22 cellular contexts compared by ENCODE assay signal in genomic region chr17:55442953-55443683, GRCh38. TPM values are rescaled to one million over a fixed set of nuclear protein-coding genes. Genes with fewer than 3 reads are reported as not detected.
DNase-seq lines count a peak whose midpoint lies in the region; ATAC-seq, FAIRE-seq and TF ChIP-seq lines count a peak whose summit lies in the region.
"Had no signal": no experiment of that assay in that cellular context is flagged by ENCODE, and none has a peak within 500 bp of the region (broad histone marks: within the 10 kb centered on the region; RNA-seq: fewer than 3 reads in every experiment).

No MANE protein-coding gene starts in this region.

- no peak overlapping the region for H2BK5ac ChIP-seq in H9 (ENCODE audit: insufficient read length, low read length)

- no peaks in the 10 kb centered on the region; a peak in 1 of 7 replicates for H3K36me3 Mint-ChIP-seq in H9 (ENCODE audit: insufficient read depth in 1 of 3, low read depth in 3 of 3)
- H3K36me3 Mint-ChIP-seq: activated naive CD4-positive, alpha-beta T cell treated with anti-CD3 and anti-CD28 coated beads, Interleukin-2, amount 10 ng/mL, durations not matched to agents 7 days and 5 days; naive B cell had no signal

- no peak overlapping the region for H2BK120ac ChIP-seq in H9 (ENCODE audit: low read depth, low read length, poor library complexity, severe bottlenecking)

- no peak overlapping the region for H3K9ac ChIP-seq in H9 (ENCODE audit: extremely low read depth, insufficient read length, low read length)
- H3K9ac ChIP-seq: BLaER1 treated with 17β-estradiol and CSF1 and Interleukin-3, amounts not matched to agents 10 nM and 100 nM had no signal

- H3T11ph ChIP-seq in H9 (ENCODE audit: low read length) = no peak overlapping the region

- H3K79me2 ChIP-seq in H9 (ENCODE audit: insufficient read depth, low read length) = no peaks in the 10 kb centered on the region

- peak overlapping the region; percentile 88 to 98 (median 90) for H3K27ac ChIP-seq in gastroesophageal sphincter
- peak overlapping the region; percentile 78 to 92 (median 86) for H3K27ac ChIP-seq in sigmoid colon
- no peak overlapping the region for H3K27ac ChIP-seq in H9 (ENCODE audit: insufficient read length, low read depth, low read length)
- H3K27ac ChIP-seq: BLaER1 treated with 17β-estradiol and CSF1 and Interleukin-3, amounts not matched to agents 10 nM and 100 nM; upper lobe of left lung had no signal

- peak; percentile 41 for DNase-seq in AG10803 (ENCODE audit: low read depth)
- DNase-seq in bronchial epithelial cell (ENCODE audit: low read depth) = no peak
- DNase-seq in sigmoid colon = peak; percentile 77
- no peak for DNase-seq in NCI-H345 treated with DMSO at 0.1 percent for 48 hours (lab: John Stamatoyannopoulos, UW; ENCODE audit: unreplicated experiment)
- no peak for DNase-seq in NCI-H510A treated with DMSO at 0.1 percent for 48 hours (lab: John Stamatoyannopoulos, UW)
- no peak for DNase-seq in H9
- DNase-seq: activated CD4-positive, alpha-beta T cell treated with anti-CD3 and anti-CD28 coated beads, Interleukin-2, amount 10 ng/mL, durations not matched to agents 7 days and 5 days; activated naive CD4-positive, alpha-beta T cell treated with anti-CD3 and anti-CD28 coated beads, Interleukin-2, amount 10 ng/mL, durations not matched to agents 7 days and 5 days; cortex of kidney; left cardiac atrium; MG63; naive B cell; NCI-H2029 treated with DMSO at 0.1 percent for 48 hours; NCI-H226; NCI-H774; stimulated activated CD4-positive, alpha-beta T cell treated with anti-CD3 and anti-CD28 coated beads, Interleukin-4, amount 100 ng/mL, for 1 hour; stimulated activated naive CD4-positive, alpha-beta T cell treated with Interleukin-2 at 50 U/mL for 16 hours; upper lobe of left lung had no signal

- no peak overlapping the region for H2BK20ac ChIP-seq in H9 (ENCODE audit: low read depth, low read length, poor library complexity, severe bottlenecking)

- H3K23ac ChIP-seq in H9 (ENCODE audit: insufficient read length, low read depth, low read length) = no peak overlapping the region

- H3K9me3 ChIP-seq in gastroesophageal sphincter (no peaks in the 10 kb centered on the region), sigmoid colon (no peaks in the 10 kb centered on the region), H9 (ENCODE audit: control insufficient read depth, low read depth, low read length) (no peaks in the 10 kb centered on the region)
- H3K9me3 ChIP-seq: BLaER1 treated with 17β-estradiol and CSF1 and Interleukin-3, amounts not matched to agents 10 nM and 100 nM; MG63; upper lobe of left lung had no signal

- no peak for TF ChIP-seq POLR2A in gastroesophageal sphincter (IDR thresholded peaks at IDR 0.05)
- TF ChIP-seq POLR2A in sigmoid colon (IDR thresholded peaks at IDR 0.05) = no peak

- no peak overlapping the region for H4K5ac ChIP-seq in H9 (ENCODE audit: insufficient read length, low read depth, low read length)

- no peak overlapping the region for H2BK12ac ChIP-seq in H9 (ENCODE audit: insufficient read length, low read depth, low read length)

- H4K8ac ChIP-seq in H9 (replicated peaks; ENCODE audit: insufficient read length, low read depth, low read length) = no peak overlapping the region

- no peak overlapping the region for H2AFZ ChIP-seq in H9 (ENCODE audit: low read length)

- H3K4me3 ChIP-seq in AG10803 (ENCODE audit: low read length) (no peak overlapping the region), bronchial epithelial cell (ENCODE audit: low read depth, low read length) (no peak overlapping the region), gastroesophageal sphincter (no peak overlapping the region), sigmoid colon (no peak overlapping the region)
- H3K4me3 ChIP-seq: BLaER1 treated with 17β-estradiol and CSF1 and Interleukin-3, amounts not matched to agents 10 nM and 100 nM; MG63; upper lobe of left lung had no signal

- no peak overlapping the region for H3K18ac ChIP-seq in H9 (ENCODE audit: insufficient read length, low read depth, low read length)

- intact Hi-C loops in sigmoid colon (cut with DNase I) = no loop called here

- H3K4me3 Mint-ChIP-seq in H9 = no peak overlapping the region
- H3K4me3 Mint-ChIP-seq: activated CD4-positive, alpha-beta T cell treated with anti-CD3 and anti-CD28 coated beads, Interleukin-2, amount 10 ng/mL, durations not matched to agents 7 days and 5 days; activated naive CD4-positive, alpha-beta T cell treated with anti-CD3 and anti-CD28 coated beads, Interleukin-2, amount 10 ng/mL, durations not matched to agents 7 days and 5 days; naive B cell had no signal

- no peak overlapping the region for H2BK15ac ChIP-seq in H9 (ENCODE audit: low read depth, low read length)

- H4K20me1 ChIP-seq in H9 (ENCODE audit: control insufficient read depth, insufficient read depth, insufficient read length) = no peaks in the 10 kb centered on the region
- H4K20me1 ChIP-seq: BLaER1 treated with 17β-estradiol and CSF1 and Interleukin-3, amounts not matched to agents 10 nM and 100 nM had no signal

- H3K9me3 Mint-ChIP-seq in H9 = peaks cover 0 to 8% of the 10 kb centered on the region in 2 experiments; a peak in 3 of 5 replicates
- H3K9me3 Mint-ChIP-seq: activated CD4-positive, alpha-beta T cell treated with anti-CD3 and anti-CD28 coated beads, Interleukin-2, amount 10 ng/mL, durations not matched to agents 7 days and 5 days; activated naive CD4-positive, alpha-beta T cell treated with anti-CD3 and anti-CD28 coated beads, Interleukin-2, amount 10 ng/mL, durations not matched to agents 7 days and 5 days; naive B cell had no signal

- no peak overlapping the region for H3K56ac ChIP-seq in H9 (ENCODE audit: insufficient read length, low read depth, low read length)

- TF ChIP-seq EP300 in gastroesophageal sphincter (IDR thresholded peaks at IDR 0.05) (peak; percentile 61), sigmoid colon (IDR thresholded peaks at IDR 0.05) (peak; percentile 81 to 98 (median 86))

- no peaks in the 10 kb centered on the region for H3K79me1 ChIP-seq in H9 (ENCODE audit: insufficient read depth, low read depth, low read length, poor library complexity, severe bottlenecking)

- FAIRE-seq in bronchial epithelial cell (lab: Jason Lieb, UNC) = peak; percentile 32

- no peak overlapping the region for H3K4me2 ChIP-seq in H9 (ENCODE audit: insufficient read depth, insufficient read length, low read length)

- H3K27me3 Mint-ChIP-seq in H9 (ENCODE audit: low read depth) = no peaks in the 10 kb centered on the region; the same call in 1 of the 2 replicates

- TF ChIP-seq CTCF in AG10803 (conservative IDR thresholded peaks at IDR 0.05; ENCODE audit: low read length) (no peak), bronchial epithelial cell (IDR thresholded peaks at IDR 0.05; ENCODE audit: insufficient read depth, low read length, severe bottlenecking) (no peak), gastroesophageal sphincter (IDR thresholded peaks at IDR 0.05) (no peak), sigmoid colon (IDR thresholded peaks at IDR 0.05) (no peak), H9 (conservative IDR thresholded peaks at IDR 0.05) (no peak)

- no peak overlapping the region for H4K91ac ChIP-seq in H9 (ENCODE audit: insufficient read length, low read depth, low read length)

- no peak overlapping the region; a peak in 1 of 7 replicates for H3K27ac Mint-ChIP-seq in H9
- H3K27ac Mint-ChIP-seq: activated CD4-positive, alpha-beta T cell treated with anti-CD3 and anti-CD28 coated beads, Interleukin-2, amount 10 ng/mL, durations not matched to agents 7 days and 5 days; activated naive CD4-positive, alpha-beta T cell treated with anti-CD3 and anti-CD28 coated beads, Interleukin-2, amount 10 ng/mL, durations not matched to agents 7 days and 5 days had no signal

- H3K27me3 ChIP-seq in bronchial epithelial cell (ENCODE audit: control insufficient read depth, insufficient read depth, low read length) (no peaks in the 10 kb centered on the region), gastroesophageal sphincter (no peaks in the 10 kb centered on the region), sigmoid colon (no peaks in the 10 kb centered on the region), H9 (ENCODE audit: insufficient read depth, low read length) (no peaks in the 10 kb centered on the region)
- H3K27me3 ChIP-seq: BLaER1 treated with 17β-estradiol and CSF1 and Interleukin-3, amounts not matched to agents 10 nM and 100 nM; MG63; upper lobe of left lung had no signal

- H3K4me1 ChIP-seq in gastroesophageal sphincter (peaks cover 7 to 74% (median 25%) of the 10 kb centered on the region in 3 donors), sigmoid colon (peaks cover 0 to 70% (median 67%) of the 10 kb centered on the region in 4 donors), H9 (ENCODE audit: insufficient read depth, low read length) (no peaks in the 10 kb centered on the region; the same call in 1 of the 2 replicates)

- H3K14ac ChIP-seq in H9 (ENCODE audit: insufficient read depth, low read length) = no peak overlapping the region

- no peak overlapping the region for H2AK5ac ChIP-seq in H9 (ENCODE audit: insufficient read length, low read length)

- ATAC-seq in gastroesophageal sphincter = peak; percentile 82
- no peak for ATAC-seq in HG03571 (IDR thresholded peaks at IDR 0.05; ENCODE audit: unreplicated experiment)
- ATAC-seq: SK-N-SH treated with all-trans-retinoic acid at 6 μM for 48 hours had no signal

- H3K36me3 ChIP-seq in bronchial epithelial cell (ENCODE audit: control insufficient read depth, insufficient read depth, low read length) (no peaks in the 10 kb centered on the region), gastroesophageal sphincter (no peaks in the 10 kb centered on the region), sigmoid colon (no peaks in the 10 kb centered on the region)
- H3K36me3 ChIP-seq: BLaER1 treated with 17β-estradiol and CSF1 and Interleukin-3, amounts not matched to agents 10 nM and 100 nM; MG63; upper lobe of left lung had no signal

- H3K4me1 Mint-ChIP-seq in H9 = peaks cover 15% of the 10 kb centered on the region in 2 experiments
- H3K4me1 Mint-ChIP-seq: activated CD4-positive, alpha-beta T cell treated with anti-CD3 and anti-CD28 coated beads, Interleukin-2, amount 10 ng/mL, durations not matched to agents 7 days and 5 days; activated naive CD4-positive, alpha-beta T cell treated with anti-CD3 and anti-CD28 coated beads, Interleukin-2, amount 10 ng/mL, durations not matched to agents 7 days and 5 days had no signal

- WGBS in gastroesophageal sphincter (ENCODE audit: low coverage in 1 of 2), 2 donors = 38 to 39% methylated on average over 6 of the region's 6 CpGs
- 86 to 91% methylated on average over 6 of the region's 6 CpGs for WGBS in sigmoid colon, 2 donors
- WGBS in H9 (ENCODE audit: extremely low coverage, insufficient read length, low lambda C conversion rate) = no CpG with 5 or more reads among the region's 6 CpGs

- no peak overlapping the region for H3K4ac ChIP-seq in H9 (ENCODE audit: low read depth, low read length)

- H3K23me2 ChIP-seq in H9 (ENCODE audit: insufficient read length, low read depth, low read length, poor library complexity, severe bottlenecking) = no peaks in the 10 kb centered on the region

RNA-seq across cellular contexts. Expression of gene MMD, which starts 21.5 kb away (rescaled TPM):
- total RNA-seq in bronchial epithelial cell = 6.3 and 8.3 TPM in 2 replicates
- 10 to 100 TPM; 18.0 to 37.9 (median 29.1) TPM for total RNA-seq in gastroesophageal sphincter
- total RNA-seq in sigmoid colon = 10 to 100 TPM; 26.9 to 51.3 (median 34.6) TPM
- polyA plus RNA-seq in sigmoid colon = 10 to 100 TPM; 12.0 to 17.8 (median 17.0) TPM
- 24.0 and 24.2 TPM in 2 replicates for total RNA-seq in H9 (2021)

Comparison
In these comparisons a context has a peak if more than half of its experiments do, and no peak if none do; other contexts are left out.
1. DNase-seq: peak in AG10803 (single experiment) and sigmoid colon (single experiment); none in bronchial epithelial cell (single experiment), NCI-H345 treated with DMSO at 0.1 percent for 48 hours (single experiment), NCI-H510A treated with DMSO at 0.1 percent for 48 hours (single experiment) and H9 (single experiment).